ENCODE assay signal across 16 cellular contexts in the genomic region with DNA sequence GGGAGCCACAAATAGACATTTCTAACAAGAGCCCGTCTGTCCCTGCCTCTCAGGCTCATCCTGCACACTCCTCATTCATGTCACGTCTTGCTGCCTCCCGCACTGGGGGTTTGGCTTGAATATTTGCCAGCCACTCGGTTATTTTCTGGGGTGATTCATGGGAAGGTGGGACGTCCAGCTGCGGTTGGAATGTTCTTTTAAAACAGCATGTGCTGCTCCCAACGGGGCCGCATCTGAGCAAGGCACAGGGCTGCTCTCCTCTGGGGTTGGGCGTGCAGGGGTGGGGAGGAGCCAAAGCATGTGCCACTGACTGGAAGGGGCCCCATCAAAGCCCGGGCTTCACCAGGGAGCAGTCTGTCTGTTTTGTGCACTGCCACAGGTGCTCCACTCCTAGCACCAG. TPM values are rescaled to one million over a fixed set of nuclear protein-coding genes. Genes with fewer than 3 reads are reported as not detected.
DNase-seq lines count a peak whose midpoint lies in the region; ATAC-seq and TF ChIP-seq lines count a peak whose summit lies in the region.
"Had no signal": no experiment of that assay in that cellular context is flagged by ENCODE, and none has a peak within 500 bp of the region (broad histone marks: within the 10 kb centered on the region; RNA-seq: fewer than 3 reads in every experiment).

No MANE protein-coding gene starts in this region.

- no peak overlapping the region for H3K27ac Mint-ChIP-seq in osteocyte (ENCODE audit: unreplicated experiment)
- H3K27ac Mint-ChIP-seq: activated naive CD8-positive, alpha-beta T cell had no signal

- no peaks in the 10 kb centered on the region for H3K9me3 Mint-ChIP-seq in osteocyte (ENCODE audit: unreplicated experiment)

- H3K9me3 ChIP-seq in GM23248 (ENCODE audit: low read depth) (no peaks in the 10 kb centered on the region), transverse colon (no peaks in the 10 kb centered on the region)
- H3K9me3 ChIP-seq: gastrocnemius medialis had no signal

- no peaks in the 10 kb centered on the region for H4K20me1 ChIP-seq in GM23248 (ENCODE audit: insufficient read depth)

- no peaks in the 10 kb centered on the region for H3K9me2 ChIP-seq in GM23248 (ENCODE audit: insufficient read depth)

- H3K4me3 Mint-ChIP-seq in osteocyte (ENCODE audit: unreplicated experiment) = no peak overlapping the region
- H3K4me3 Mint-ChIP-seq: activated naive CD8-positive, alpha-beta T cell; neural crest cell had no signal

- H2AFZ ChIP-seq in GM23248 = no peak overlapping the region

- H3K9ac ChIP-seq in GM23248 = no peak overlapping the region
- H3K9ac ChIP-seq: KMS-11 had no signal

- 7 to 10% methylated on average over 10 of the region's 10 CpGs for WGBS in GM23248 (ENCODE audit: low coverage in 1 of 2, low lambda C conversion rate in 2 of 2, missing lambda C conversion rate in 2 of 2), 2 experiments
- 22 to 34% methylated on average over 5 to 10 of the region's 10 CpGs for WGBS in transverse colon (ENCODE audit: low coverage in 1 of 2), 2 donors

- H3K4me1 ChIP-seq in GM23248 (ENCODE audit: insufficient read depth) = no peaks in the 10 kb centered on the region
- H3K4me1 ChIP-seq in transverse colon = no peaks in the 10 kb centered on the region
- H3K4me1 ChIP-seq: gastrocnemius medialis had no signal

- H3F3A ChIP-seq in GM23248 (ENCODE audit: insufficient read depth) = no peaks in the 10 kb centered on the region

- intact Hi-C loops in posterior cingulate gyrus (cut with DNase I) (no loop called here), transverse colon (cut with DNase I; ENCODE audit: low total_unique reads) (no loop called here)

- H3K4me1 Mint-ChIP-seq in osteocyte (ENCODE audit: unreplicated experiment) = peaks cover 4% of the 10 kb centered on the region

- in situ Hi-C loops in GM23248 (cut with MboI) (no loop called here), transverse colon (cut with MboI; ENCODE audit: low pct_ligation_motif_present in 1 of 4, low pct_unique_long_range_greater_than_20kb in 1 of 4, low sequenced_read_pairs in 3 of 4) (no loop called here)

- H3K27me3 ChIP-seq in GM23248 (replicated peaks; ENCODE audit: insufficient read depth) (peaks cover 7% of the 10 kb centered on the region; the same call in 1 of the 2 replicates), transverse colon (peaks cover 10% of the 10 kb centered on the region)

- DNase-seq in GM23248 (peak; percentile 31), NCI-H69 (lab: John Stamatoyannopoulos, UW) (peak; percentile 23), epithelial cell of proximal tubule (ENCODE audit: low read depth) (peak; percentile 13), posterior cingulate gyrus (peak in 6 of 10 donors; percentile 23 to 86 (median 63)), osteocyte (ENCODE audit: extremely low spot score, unreplicated experiment) (no peak), NCI-H82 treated with DMSO at 0.1 percent for 48 hours (lab: John Stamatoyannopoulos, UW; ENCODE audit: unreplicated experiment) (no peak), transverse colon (no peak)
- DNase-seq: dermis blood vessel endothelial cell, gastrocnemius medialis, NCI-H2029, small intestine had no signal

- TF ChIP-seq CTCF in epithelial cell of proximal tubule (conservative IDR thresholded peaks at IDR 0.05; ENCODE audit: low read depth, low read length) = no peak
- TF ChIP-seq CTCF in osteocyte (IDR thresholded peaks at IDR 0.05) = no peak
- TF ChIP-seq CTCF in transverse colon (IDR thresholded peaks at IDR 0.05) = no peak

- H3K27ac ChIP-seq in GM23248 (no peak overlapping the region), transverse colon (no peak overlapping the region)
- H3K27ac ChIP-seq: gastrocnemius medialis, KMS-11, VCaP had no signal

- H3K36me3 ChIP-seq in GM23248 (ENCODE audit: low read depth) (no peaks in the 10 kb centered on the region), transverse colon (no peaks in the 10 kb centered on the region)
- H3K36me3 ChIP-seq: gastrocnemius medialis had no signal

- ATAC-seq in HG02759 (IDR thresholded peaks at IDR 0.05; ENCODE audit: unreplicated experiment) = no peak
- ATAC-seq: gastrocnemius medialis had no signal

- peaks cover 21% of the 10 kb centered on the region for H3K27me3 Mint-ChIP-seq in osteocyte (ENCODE audit: unreplicated experiment)

- H3K4me3 ChIP-seq in GM23248 = no peak overlapping the region
- H3K4me3 ChIP-seq in epithelial cell of proximal tubule (ENCODE audit: low read depth, low read length) = no peak overlapping the region
- H3K4me3 ChIP-seq in transverse colon = no peak overlapping the region
- H3K4me3 ChIP-seq: gastrocnemius medialis had no signal

- H3K4me2 ChIP-seq in GM23248 (ENCODE audit: unreplicated experiment) = no peak overlapping the region
- H3K4me2 ChIP-seq: KMS-11 had no signal

- H3K79me2 ChIP-seq in GM23248 (ENCODE audit: insufficient read depth) = no peaks in the 10 kb centered on the region

- TF ChIP-seq EP300 in transverse colon (IDR thresholded peaks at IDR 0.05; ENCODE audit: low read depth) = no peak

- no peak for TF ChIP-seq POLR2A in transverse colon (IDR thresholded peaks at IDR 0.05)

- H3K36me3 Mint-ChIP-seq in osteocyte (ENCODE audit: unreplicated experiment) = no peaks in the 10 kb centered on the region
- H3K36me3 Mint-ChIP-seq: activated naive CD8-positive, alpha-beta T cell had no signal

RNA-seq across cellular contexts. Expression of gene SLC5A4, which starts 25.9 kb away (rescaled TPM):
- total RNA-seq in GM23248 (2014; rRNA removed; shearing (Covaris generic)) = not detected in 2 replicates
- not detected in 2 replicates for polyA plus RNA-seq in GM23248 (2016; fragmentation: Nextera tagmentation; extraction: Ambion mirVana)
- not detected in 2 replicates for total RNA-seq in epithelial cell of proximal tubule
- total RNA-seq in osteocyte = not detected in 2 replicates
- total RNA-seq in transverse colon = under 1 TPM in 1 of 4 donors, not detected in 3; 0.41 TPM

Comparison
In these comparisons a context has a peak if more than half of its experiments do, and no peak if none do; other contexts are left out.
1. DNase-seq: peak in GM23248 (single experiment), NCI-H69 (single experiment), epithelial cell of proximal tubule (single experiment) and posterior cingulate gyrus (6 of 10); none in osteocyte (single experiment), NCI-H82 treated with DMSO at 0.1 percent for 48 hours (single experiment) and transverse colon (single experiment).